In the genomic region with DNA sequence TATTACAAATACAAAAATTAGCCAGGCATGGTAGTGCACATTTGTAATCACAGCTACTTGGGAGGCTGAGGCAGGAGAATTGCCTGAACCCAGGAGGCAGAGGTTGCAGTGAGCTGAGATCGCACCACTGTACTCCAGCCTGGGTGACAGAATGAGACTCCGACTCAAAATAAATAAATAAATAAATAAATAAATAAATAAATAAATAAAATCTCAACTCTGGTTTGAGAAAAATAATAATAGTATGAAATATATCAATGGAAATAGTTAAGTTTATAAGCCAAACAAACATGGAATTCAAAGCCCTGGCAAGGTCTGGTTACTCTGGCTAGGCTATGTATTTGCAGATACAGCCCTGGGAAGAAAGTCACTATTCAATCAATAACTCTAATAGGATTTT, we compare ENCODE assay signal across 12 cellular contexts. TPM values are rescaled to one million over a fixed set of nuclear protein-coding genes. Genes with fewer than 3 reads are reported as not detected.
A peak's percentile ranks its signal among the peaks of the same experiment; 100 is the strongest.
DNase-seq lines count a peak whose midpoint lies in the region; ATAC-seq and TF ChIP-seq lines count a peak whose summit lies in the region.
"Not testable (repeated sequence)": the region's sequence is repeated elsewhere in the genome, so short reads cannot be mapped to it uniquely, and the experiment has no call there.
"Had no signal": no experiment of that assay in that cellular context is flagged by ENCODE, and none has a peak within 500 bp of the region (broad histone marks: within the 10 kb centered on the region; RNA-seq: fewer than 3 reads in every experiment).

No MANE protein-coding gene starts in this region.

- not testable (repeated sequence) for H3K36me3 ChIP-seq in HEK293 (ENCODE audit: control insufficient read depth in 2 of 2, insufficient read depth in 1 of 2, low read length in 2 of 2)

- CTCF ChIA-PET in CD4-positive, alpha-beta T cell (lab: Charles Lee), result interaction anchor here (1.5 to 2.9 kb wide), 2 partner anchors 65 to 93 kb away, joined by 3 to 9 read pairs; no protein-coding TSS in a partner anchor
- CTCF ChIA-PET in HEK293 (lab: Yijun Ruan, JAX), result interaction anchor here (0.7 kb wide), 1 partner anchor 17 kb away, joined by 3 read pairs; no protein-coding TSS in a partner anchor
- CTCF ChIA-PET in activated CD4-positive, alpha-beta memory T cell treated with anti-CD3 and anti-CD28 coated beads for 36 hours (lab: Charles Lee), result not testable (repeated sequence)

- not testable (repeated sequence) for H3K9me3 ChIP-seq in CD4-positive, alpha-beta T cell (ENCODE audit: control insufficient read depth, low read length); HEK293 (ENCODE audit: control insufficient read depth, insufficient read depth, low read depth, low read length); T-helper 17 cell (ENCODE audit: control insufficient read depth, low read length, poor library complexity, severe bottlenecking)

- H3K27ac ChIP-seq in CD4-positive, alpha-beta T cell (ENCODE audit: low read depth, low read length); HEK293 (ENCODE audit: extremely low read depth, low read depth, low read length): not testable (repeated sequence)

- peaks cover 46% of the 10 kb centered on the region for H3K4me1 Mint-ChIP-seq in CD4-positive, alpha-beta T cell (ENCODE audit: low read depth)
- peaks cover 30% of the 10 kb centered on the region for H3K4me1 Mint-ChIP-seq in T-helper 17 cell
- peaks cover 49% of the 10 kb centered on the region for H3K4me1 Mint-ChIP-seq in activated CD4-positive, alpha-beta memory T cell treated with anti-CD3 and anti-CD28 coated beads for 36 hours (ENCODE audit: low read depth)
- H3K4me1 Mint-ChIP-seq in activated T-cell treated with anti-CD3 and anti-CD28 coated beads, Interleukin-2, amount 50 U/mL, for 24 hours (ENCODE audit: low read depth), result peaks cover 70% of the 10 kb centered on the region
- peaks cover 60% of the 10 kb centered on the region for H3K4me1 Mint-ChIP-seq in activated naive CD8-positive, alpha-beta T cell (ENCODE audit: low read depth)
- peaks cover 37% of the 10 kb centered on the region for H3K4me1 Mint-ChIP-seq in central memory CD8-positive, alpha-beta T cell
- H3K4me1 Mint-ChIP-seq in natural killer cell treated with Interleukin-12 subunit alpha and Interleukin-12 subunit beta and Interleukin-15 and Interleukin-18, amount 100 ng/mL, for 72 hours (ENCODE audit: low read depth in 2 of 2), result peaks cover 38 to 43% of the 10 kb centered on the region in 2 donors

- H3K4me1 ChIP-seq in HEK293 (ENCODE audit: control insufficient read depth, insufficient read depth, low read length), result not testable (repeated sequence)

- H3K27me3 ChIP-seq in CD4-positive, alpha-beta T cell (ENCODE audit: control insufficient read depth, insufficient read depth, low read length), result not testable (repeated sequence)

- DNase-seq in CD4-positive, alpha-beta T cell; T-helper 17 cell; activated CD4-positive, alpha-beta memory T cell treated with anti-CD3 and anti-CD28 coated beads for 36 hours; activated T-cell treated with anti-CD3 and anti-CD28 coated beads, Interleukin-2, amount 50 U/mL, for 24 hours; central memory CD8-positive, alpha-beta T cell (ENCODE audit: low spot score in 2 of 2); natural killer cell treated with Interleukin-12 subunit alpha and Interleukin-12 subunit beta and Interleukin-15 and Interleukin-18, amount 100 ng/mL, for 72 hours (ENCODE audit: low spot score): not testable (repeated sequence)

- POLR2A ChIA-PET in CD4-positive, alpha-beta T cell (lab: Charles Lee), result interaction anchor here (8.9 kb wide), 1 partner anchor 81 kb away, joined by 221 read pairs; a partner anchor contains a TSS
- POLR2A ChIA-PET in HEK293 (lab: Yijun Ruan, JAX), result not testable (repeated sequence)
- POLR2A ChIA-PET in activated CD4-positive, alpha-beta memory T cell treated with anti-CD3 and anti-CD28 coated beads for 36 hours (lab: Charles Lee), result interaction anchor here (1.3 to 15.5 kb wide), 4 partner anchors 12 to 82 kb away, joined by 3 to 298 read pairs (median 4); a partner anchor contains a TSS

- not testable (repeated sequence) for H3K27me3 Mint-ChIP-seq in CD4-positive, alpha-beta T cell; T-helper 17 cell; activated CD4-positive, alpha-beta memory T cell treated with anti-CD3 and anti-CD28 coated beads for 36 hours; activated T-cell treated with anti-CD3 and anti-CD28 coated beads, Interleukin-2, amount 50 U/mL, for 24 hours; activated naive CD8-positive, alpha-beta T cell; central memory CD8-positive, alpha-beta T cell; natural killer cell treated with Interleukin-12 subunit alpha and Interleukin-12 subunit beta and Interleukin-15 and Interleukin-18, amount 100 ng/mL, for 72 hours

- peak overlapping the region; percentile 61 for H3K27ac Mint-ChIP-seq in CD4-positive, alpha-beta T cell
- peak overlapping the region; percentile 88 for H3K27ac Mint-ChIP-seq in T-helper 17 cell
- peak overlapping the region; percentile 67 for H3K27ac Mint-ChIP-seq in activated CD4-positive, alpha-beta memory T cell treated with anti-CD3 and anti-CD28 coated beads for 36 hours
- H3K27ac Mint-ChIP-seq in activated T-cell treated with anti-CD3 and anti-CD28 coated beads, Interleukin-2, amount 50 U/mL, for 24 hours, result peak overlapping the region; percentile 77
- H3K27ac Mint-ChIP-seq in activated naive CD8-positive, alpha-beta T cell, result peak overlapping the region; percentile 70
- H3K27ac Mint-ChIP-seq in central memory CD8-positive, alpha-beta T cell (ENCODE audit: low read depth), result peak overlapping the region; percentile 16
- peak overlapping the region; percentile 57 to 93 for H3K27ac Mint-ChIP-seq in natural killer cell treated with Interleukin-12 subunit alpha and Interleukin-12 subunit beta and Interleukin-15 and Interleukin-18, amount 100 ng/mL, for 72 hours

- intact Hi-C loops in CD4-positive, alpha-beta T cell (cut with DNase I, micrococcal nuclease); activated CD4-positive, alpha-beta memory T cell treated with anti-CD3 and anti-CD28 coated beads for 36 hours (cut with micrococcal nuclease): not testable (repeated sequence)

- H3K4me3 Mint-ChIP-seq in CD4-positive, alpha-beta T cell; activated CD4-positive, alpha-beta memory T cell treated with anti-CD3 and anti-CD28 coated beads for 36 hours; activated T-cell treated with anti-CD3 and anti-CD28 coated beads, Interleukin-2, amount 50 U/mL, for 24 hours; activated naive CD8-positive, alpha-beta T cell: not testable (repeated sequence)
- peak overlapping the region; percentile 25 for H3K4me3 Mint-ChIP-seq in T-helper 17 cell
- H3K4me3 Mint-ChIP-seq in central memory CD8-positive, alpha-beta T cell, result peak overlapping the region; percentile 11
- peak overlapping the region; percentile 42 for H3K4me3 Mint-ChIP-seq in natural killer cell treated with Interleukin-12 subunit alpha and Interleukin-12 subunit beta and Interleukin-15 and Interleukin-18, amount 100 ng/mL, for 72 hours

- not testable (repeated sequence) for H3K4me3 ChIP-seq in HEK293 (ENCODE audit: low read depth, low read length)

- ATAC-seq in CD4-positive, alpha-beta T cell (ENCODE audit: poor library complexity); T-helper 17 cell; central memory CD8-positive, alpha-beta T cell (replicated peaks; ENCODE audit: extremely low read depth, poor library complexity, severe bottlenecking); natural killer cell treated with Interleukin-12 subunit alpha and Interleukin-12 subunit beta and Interleukin-15 and Interleukin-18, amount 100 ng/mL, for 72 hours: not testable (repeated sequence)

- peaks cover 20% of the 10 kb centered on the region for H3K36me3 Mint-ChIP-seq in CD4-positive, alpha-beta T cell (ENCODE audit: low read depth)
- H3K36me3 Mint-ChIP-seq in T-helper 17 cell (ENCODE audit: low read depth); activated CD4-positive, alpha-beta memory T cell treated with anti-CD3 and anti-CD28 coated beads for 36 hours; central memory CD8-positive, alpha-beta T cell (ENCODE audit: insufficient read depth): not testable (repeated sequence)
- H3K36me3 Mint-ChIP-seq in activated T-cell treated with anti-CD3 and anti-CD28 coated beads, Interleukin-2, amount 50 U/mL, for 24 hours (ENCODE audit: low read depth), result peaks cover 24% of the 10 kb centered on the region
- H3K36me3 Mint-ChIP-seq in activated naive CD8-positive, alpha-beta T cell, result peaks cover 11% of the 10 kb centered on the region
- H3K36me3 Mint-ChIP-seq in natural killer cell treated with Interleukin-12 subunit alpha and Interleukin-12 subunit beta and Interleukin-15 and Interleukin-18, amount 100 ng/mL, for 72 hours, result peaks cover 21% of the 10 kb centered on the region

- TF ChIP-seq CTCF in CD4-positive, alpha-beta T cell (IDR thresholded peaks at IDR 0.05); HEK293 (tag by site-specific recombination; IDR thresholded peaks at IDR 0.05): not testable (repeated sequence)

- not testable (repeated sequence) for H3K9me3 Mint-ChIP-seq in CD4-positive, alpha-beta T cell; activated CD4-positive, alpha-beta memory T cell treated with anti-CD3 and anti-CD28 coated beads for 36 hours; activated T-cell treated with anti-CD3 and anti-CD28 coated beads, Interleukin-2, amount 50 U/mL, for 24 hours; activated naive CD8-positive, alpha-beta T cell (ENCODE audit: low read depth); central memory CD8-positive, alpha-beta T cell; natural killer cell treated with Interleukin-12 subunit alpha and Interleukin-12 subunit beta and Interleukin-15 and Interleukin-18, amount 100 ng/mL, for 72 hours

RNA-seq across cellular contexts. Expression of a gene that starts 45.7 kb away (rescaled TPM):
- under 1 TPM; 0.63 to 0.89 TPM for total RNA-seq in CD4-positive, alpha-beta T cell
- total RNA-seq in T-helper 17 cell, result 1 to 10 TPM; 1.3 to 2.1 TPM
- under 1 TPM; 0.22 to 0.29 TPM for total RNA-seq in activated CD4-positive, alpha-beta memory T cell treated with anti-CD3 and anti-CD28 coated beads for 36 hours
- total RNA-seq in natural killer cell treated with Interleukin-12 subunit alpha and Interleukin-12 subunit beta and Interleukin-15 and Interleukin-18, amount 100 ng/mL, for 72 hours, result under 1 TPM; 0.48 to 0.95 TPM
- total RNA-seq: A172, Calu3, Daoy, H4 had no signal

RNA-seq across cellular contexts. Expression of a gene that starts 53.5 kb away (rescaled TPM):
- 10 to 100 TPM; 18.5 to 21.1 TPM for total RNA-seq in CD4-positive, alpha-beta T cell
- 10 to 100 TPM; 43.5 to 45.3 TPM for total RNA-seq in T-helper 17 cell
- 10 to 100 TPM; 25.4 to 28.0 TPM for total RNA-seq in activated CD4-positive, alpha-beta memory T cell treated with anti-CD3 and anti-CD28 coated beads for 36 hours
- total RNA-seq in natural killer cell treated with Interleukin-12 subunit alpha and Interleukin-12 subunit beta and Interleukin-15 and Interleukin-18, amount 100 ng/mL, for 72 hours, result 100 to 1,000 TPM in 1 of 2 donors, 10 to 100 TPM in 1; 46.6 to 124 TPM

Comparison
In these comparisons a context has a peak if more than half of its experiments do, and no peak if none do; other contexts are left out.
1. H3K27ac Mint-ChIP-seq: peak in every context shown above with its lines; median percentile 88 in T-helper 17 cell; 77 in activated T-cell treated with anti-CD3 and anti-CD28 coated beads, Interleukin-2, amount 50 U/mL, for 24 hours; 75 in natural killer cell treated with Interleukin-12 subunit alpha and Interleukin-12 subunit beta and Interleukin-15 and Interleukin-18, amount 100 ng/mL, for 72 hours; 70 in activated naive CD8-positive, alpha-beta T cell; 67 in activated CD4-positive, alpha-beta memory T cell treated with anti-CD3 and anti-CD28 coated beads for 36 hours; 61 in CD4-positive, alpha-beta T cell; 16 in central memory CD8-positive, alpha-beta T cell.